ENCODE assay signal across 9 cellular contexts in genomic region chr9:91711755-91712591, GRCh38.
A peak's percentile ranks its signal among the peaks of the same experiment; 100 is the strongest.
DNase-seq lines count a peak whose midpoint lies in the region; ATAC-seq and TF ChIP-seq lines count a peak whose summit lies in the region.
"Had no signal": no experiment of that assay in that cellular context is flagged by ENCODE, and none has a peak within 500 bp of the region (broad histone marks: within the 10 kb centered on the region; RNA-seq: fewer than 3 reads in every experiment).

No MANE protein-coding gene starts in this region.

- H3K27me3 Mint-ChIP-seq in natural killer cell treated with Interleukin-12 subunit alpha and Interleukin-12 subunit beta and Interleukin-15 and Interleukin-18, amount 100 ng/mL, for 72 hours: peaks cover 0 to 8% of the 10 kb centered on the region in 2 donors
- H3K27me3 Mint-ChIP-seq in H9 (ENCODE audit: low read depth): peaks cover 7% of the 10 kb centered on the region

- H3T11ph ChIP-seq in H9 (ENCODE audit: low read length): no peak overlapping the region

- no peak overlapping the region for H3K14ac ChIP-seq in H9 (ENCODE audit: insufficient read depth, low read length)

- H3K27ac Mint-ChIP-seq in natural killer cell treated with Interleukin-12 subunit alpha and Interleukin-12 subunit beta and Interleukin-15 and Interleukin-18, amount 100 ng/mL, for 72 hours: no peak overlapping the region
- H3K27ac Mint-ChIP-seq in H9: no peak overlapping the region

- no peak overlapping the region for H2BK20ac ChIP-seq in H9 (ENCODE audit: low read depth, low read length, poor library complexity, severe bottlenecking)

- H3K56ac ChIP-seq in H9 (ENCODE audit: insufficient read length, low read depth, low read length): no peak overlapping the region

- no peak overlapping the region for H3K9ac ChIP-seq in Karpas-422 (ENCODE audit: low read length)
- no peak overlapping the region for H3K9ac ChIP-seq in H9 (ENCODE audit: extremely low read depth, insufficient read length, low read length)

- no peaks in the 10 kb centered on the region for H4K20me1 ChIP-seq in Karpas-422 (ENCODE audit: insufficient read depth, low read depth, low read length)
- H4K20me1 ChIP-seq in H9 (ENCODE audit: control insufficient read depth, insufficient read depth, insufficient read length): no peaks in the 10 kb centered on the region

- DNase-seq in GM12865 (ENCODE audit: low read depth) (peak; percentile 94), Karpas-422 (peak; percentile 52), activated T-cell treated with anti-CD3 and anti-CD28 coated beads for 24 hours (ENCODE audit: low read depth) (peak; percentile 58), COLO829 (ENCODE audit: low spot score) (no peak), left colon (no peak), H9 (no peak)
- peak; percentile 92 for DNase-seq in natural killer cell treated with Interleukin-12 subunit alpha and Interleukin-12 subunit beta and Interleukin-15 and Interleukin-18, amount 100 ng/mL, for 72 hours (ENCODE audit: low spot score)
- DNase-seq: heart left ventricle had no signal

- H2BK12ac ChIP-seq in H9 (ENCODE audit: insufficient read length, low read depth, low read length): no peak overlapping the region

- H2BK5ac ChIP-seq in H9 (ENCODE audit: insufficient read length, low read length): no peak overlapping the region

- H3K4ac ChIP-seq in H9 (ENCODE audit: low read depth, low read length): no peak overlapping the region

- no peaks in the 10 kb centered on the region for H3K36me3 ChIP-seq in Karpas-422 (ENCODE audit: insufficient read depth, low read length)
- H3K36me3 ChIP-seq: heart left ventricle had no signal

- H3K4me3 Mint-ChIP-seq in natural killer cell treated with Interleukin-12 subunit alpha and Interleukin-12 subunit beta and Interleukin-15 and Interleukin-18, amount 100 ng/mL, for 72 hours: no peak overlapping the region
- H3K4me3 Mint-ChIP-seq in H9: no peak overlapping the region

- ATAC-seq in GM21576 (IDR thresholded peaks at IDR 0.05; ENCODE audit: unreplicated experiment) (peak; percentile 90), left colon (no peak)
- ATAC-seq in natural killer cell treated with Interleukin-12 subunit alpha and Interleukin-12 subunit beta and Interleukin-15 and Interleukin-18, amount 100 ng/mL, for 72 hours: peak; percentile 91 to 95

- no peak overlapping the region for H3K4me2 ChIP-seq in Karpas-422 (ENCODE audit: low read depth, low read length, poor library complexity, severe bottlenecking)
- H3K4me2 ChIP-seq in H9 (ENCODE audit: insufficient read depth, insufficient read length, low read length): no peak overlapping the region

- H3K4me1 ChIP-seq in Karpas-422 (ENCODE audit: low read length) (no peaks in the 10 kb centered on the region), H9 (ENCODE audit: insufficient read depth, low read length) (no peaks in the 10 kb centered on the region)
- H3K4me1 ChIP-seq: heart left ventricle had no signal

- no peaks in the 10 kb centered on the region for H3K27me3 ChIP-seq in Karpas-422 (ENCODE audit: low read length)
- H3K27me3 ChIP-seq in H9 (ENCODE audit: insufficient read depth, low read length): no peaks in the 10 kb centered on the region

- H3K4me3 ChIP-seq in GM12865 (ENCODE audit: low read depth, low read length) (peak overlapping the region; percentile 47), Karpas-422 (ENCODE audit: low read length) (no peak overlapping the region)
- H3K4me3 ChIP-seq: heart left ventricle had no signal

- no peaks in the 10 kb centered on the region for H3K9me2 ChIP-seq in Karpas-422 (replicated peaks; ENCODE audit: insufficient read depth, low read length)

- no peak overlapping the region for H2BK120ac ChIP-seq in H9 (ENCODE audit: low read depth, low read length, poor library complexity, severe bottlenecking)

- H3K23me2 ChIP-seq in H9 (ENCODE audit: insufficient read length, low read depth, low read length, poor library complexity, severe bottlenecking): no peaks in the 10 kb centered on the region

- TF ChIP-seq CTCF in GM12865 (IDR thresholded peaks at IDR 0.05; ENCODE audit: insufficient read depth, low read depth, low read length, missing control alignments): no peak
- no peak for TF ChIP-seq CTCF in H9 (conservative IDR thresholded peaks at IDR 0.05)

- peaks cover 5 to 7% of the 10 kb centered on the region in 2 donors for H3K4me1 Mint-ChIP-seq in natural killer cell treated with Interleukin-12 subunit alpha and Interleukin-12 subunit beta and Interleukin-15 and Interleukin-18, amount 100 ng/mL, for 72 hours (ENCODE audit: low read depth in 2 of 2)
- peaks cover 4 to 5% of the 10 kb centered on the region in 2 experiments; a peak in 3 of 4 replicates for H3K4me1 Mint-ChIP-seq in H9

- intact Hi-C loops in left colon (cut with DNase I, micrococcal nuclease): no loop called here

- H3K23ac ChIP-seq in H9 (ENCODE audit: insufficient read length, low read depth, low read length): no peak overlapping the region

- H3K27ac ChIP-seq in Karpas-422 (ENCODE audit: low read length): no peak overlapping the region
- no peak overlapping the region for H3K27ac ChIP-seq in H9 (ENCODE audit: insufficient read length, low read depth, low read length)
- H3K27ac ChIP-seq: heart left ventricle had no signal

- H2AFZ ChIP-seq in Karpas-422 (ENCODE audit: low read length) (peak overlapping the region; percentile 38; the same call in 1 of the 2 replicates), H9 (ENCODE audit: low read length) (no peak overlapping the region)

- H2AK5ac ChIP-seq in H9 (ENCODE audit: insufficient read length, low read length): no peak overlapping the region

- H3K79me1 ChIP-seq in H9 (ENCODE audit: insufficient read depth, low read depth, low read length, poor library complexity, severe bottlenecking): no peaks in the 10 kb centered on the region

- H3K9me3 ChIP-seq in Karpas-422 (ENCODE audit: low read length): peaks cover 6% of the 10 kb centered on the region; the same call in 1 of the 2 replicates
- no peaks in the 10 kb centered on the region for H3K9me3 ChIP-seq in H9 (ENCODE audit: control insufficient read depth, low read depth, low read length)

- H4K91ac ChIP-seq in H9 (ENCODE audit: insufficient read length, low read depth, low read length): no peak overlapping the region

- peaks cover 8% of the 10 kb centered on the region for H3K36me3 Mint-ChIP-seq in natural killer cell treated with Interleukin-12 subunit alpha and Interleukin-12 subunit beta and Interleukin-15 and Interleukin-18, amount 100 ng/mL, for 72 hours
- H3K36me3 Mint-ChIP-seq in H9 (ENCODE audit: insufficient read depth in 1 of 3, low read depth in 3 of 3): peaks cover 0 to 6% (median 0%) of the 10 kb centered on the region in 3 experiments; a peak in 1 of 7 replicates

- H3K9me3 Mint-ChIP-seq in natural killer cell treated with Interleukin-12 subunit alpha and Interleukin-12 subunit beta and Interleukin-15 and Interleukin-18, amount 100 ng/mL, for 72 hours: peaks cover 5% of the 10 kb centered on the region
- peaks cover 7 to 9% of the 10 kb centered on the region in 2 experiments; a peak in 4 of 5 replicates for H3K9me3 Mint-ChIP-seq in H9

- no peak overlapping the region for H3K18ac ChIP-seq in H9 (ENCODE audit: insufficient read length, low read depth, low read length)

- no peak overlapping the region for H4K5ac ChIP-seq in H9 (ENCODE audit: insufficient read length, low read depth, low read length)

- no peak overlapping the region for H2BK15ac ChIP-seq in H9 (ENCODE audit: low read depth, low read length)

- 100% methylated on average over 1 of the region's 8 CpGs for WGBS in H9 (ENCODE audit: extremely low coverage, insufficient read length, low lambda C conversion rate)

- no peak overlapping the region for H4K8ac ChIP-seq in H9 (replicated peaks; ENCODE audit: insufficient read length, low read depth, low read length)

- H3K79me2 ChIP-seq in Karpas-422 (ENCODE audit: low read length) (no peaks in the 10 kb centered on the region), H9 (ENCODE audit: insufficient read depth, low read length) (no peaks in the 10 kb centered on the region)

Comparison
In these comparisons a context has a peak if more than half of its experiments do, and no peak if none do; other contexts are left out.
1. DNase-seq: peak in GM12865 (single experiment), Karpas-422 (single experiment), activated T-cell treated with anti-CD3 and anti-CD28 coated beads for 24 hours (single experiment) and natural killer cell treated with Interleukin-12 subunit alpha and Interleukin-12 subunit beta and Interleukin-15 and Interleukin-18, amount 100 ng/mL, for 72 hours (single experiment); none in COLO829 (single experiment), left colon (0 of 2) and H9 (single experiment).